ENCODE assay signal across 8 cellular contexts in genomic region chr11:18384157-18384641, GRCh38. TPM values are rescaled to one million over a fixed set of nuclear protein-coding genes. Genes with fewer than 3 reads are reported as not detected.
DNase-seq lines count a peak whose midpoint lies in the region; ATAC-seq and TF ChIP-seq lines count a peak whose summit lies in the region.

No MANE protein-coding gene starts in this region.

- no peaks in the 10 kb centered on the region for H3K9me3 ChIP-seq in HEK293 (ENCODE audit: control insufficient read depth, insufficient read depth, low read depth, low read length)
- no peaks in the 10 kb centered on the region for H3K9me3 ChIP-seq in adipocyte (ENCODE audit: control insufficient read depth, low read length)

- no peak for TF ChIP-seq CTCF in HEK293 (tag by site-specific recombination; IDR thresholded peaks at IDR 0.05)

- H3K9ac ChIP-seq in adipocyte (ENCODE audit: low read length), result peak overlapping the region; percentile 87

- CTCF ChIA-PET in activated CD4-positive, alpha-beta T cell treated with anti-CD3 and anti-CD28 coated beads for 36 hours (lab: Charles Lee), result interaction anchor here (0.9 to 2.7 kb wide), 8 partner anchors 8 to 269 kb away, joined by 3 to 32 read pairs (median 6); partner anchors contain the start of genes GTF2H1, HPS5 and LDHA
- CTCF ChIA-PET in HEK293 (lab: Yijun Ruan, JAX), result interaction anchor here (0.6 to 1.6 kb wide), 5 partner anchors 9 to 255 kb away, joined by 3 to 5 read pairs (median 4); no protein-coding TSS in a partner anchor

- H3K9me3 Mint-ChIP-seq in activated CD4-positive, alpha-beta T cell treated with anti-CD3 and anti-CD28 coated beads for 36 hours (ENCODE audit: low read depth), result no peaks in the 10 kb centered on the region

- POLR2A ChIA-PET in activated CD4-positive, alpha-beta T cell treated with anti-CD3 and anti-CD28 coated beads for 36 hours (lab: Charles Lee), result interaction anchor here (0.6 to 3.1 kb wide), 11 partner anchors 10 to 142 kb away, joined by 3 to 103 read pairs (median 4); partner anchors contain the start of genes GTF2H1, HPS5 and LDHA
- POLR2A ChIA-PET in HEK293 (lab: Yijun Ruan, JAX), result interaction anchor here (0.6 to 3.8 kb wide), 7 partner anchors 11 to 1628 kb away, joined by 3 to 86 read pairs (median 3); partner anchors contain the start of genes HPS5, LDHA and TSG101

- H3K36me3 ChIP-seq in HEK293 (ENCODE audit: control insufficient read depth in 2 of 2, insufficient read depth in 1 of 2, low read length in 2 of 2), result no peaks in the 10 kb centered on the region
- no peaks in the 10 kb centered on the region for H3K36me3 ChIP-seq in adipocyte (ENCODE audit: control insufficient read depth, insufficient read depth, low read length, severe bottlenecking)

- H3K27me3 Mint-ChIP-seq in activated CD4-positive, alpha-beta T cell treated with anti-CD3 and anti-CD28 coated beads for 36 hours, result no peaks in the 10 kb centered on the region

- H3K4me1 ChIP-seq in HEK293 (ENCODE audit: control insufficient read depth, insufficient read depth, low read length) (peaks cover 7% of the 10 kb centered on the region; the same call in 1 of the 2 replicates), adipocyte (ENCODE audit: control insufficient read depth, insufficient read depth, low read length) (peaks cover 27% of the 10 kb centered on the region)

- ATAC-seq in activated CD4-positive, alpha-beta T cell treated with anti-CD3 and anti-CD28 coated beads for 36 hours, result peak; percentile 23
- ATAC-seq in left cardiac atrium, result peak; percentile 76 to 81

- no peak overlapping the region for H3K4me3 ChIP-seq in HEK293 (ENCODE audit: low read depth, low read length)
- H3K4me3 ChIP-seq in adipocyte (ENCODE audit: low read length), result peak overlapping the region; percentile 51
- no peak overlapping the region for H3K4me3 ChIP-seq in skeletal muscle cell (ENCODE audit: low read depth, low read length)

- intact Hi-C loops in activated CD4-positive, alpha-beta T cell treated with anti-CD3 and anti-CD28 coated beads for 36 hours (cut with DNase I, micrococcal nuclease), result loop anchor here (1.0 to 5.0 kb wide), 3 partner anchors 10 to 1032 kb away; partner anchors contain the start of genes LDHA (in 2 of the 2), NCR3LG1 (in 1 of the 2) and TMEM86A (in 1 of the 2)
- intact Hi-C loops in left cardiac atrium (cut with DNase I), result loop anchor here in 1 of 2 donors (1.0 kb wide), 1 partner anchor 10 kb away; the partner anchor contains the start of gene LDHA

- no peaks in the 10 kb centered on the region for H3K27me3 ChIP-seq in adipocyte (replicated peaks; ENCODE audit: control insufficient read depth, insufficient read depth, low read length)

- H3K4me1 Mint-ChIP-seq in activated CD4-positive, alpha-beta T cell treated with anti-CD3 and anti-CD28 coated beads for 36 hours, result peaks cover 42% of the 10 kb centered on the region

- DNase-seq in activated CD4-positive, alpha-beta T cell treated with anti-CD3 and anti-CD28 coated beads for 36 hours, result no peak
- DNase-seq in activated CD4-positive, alpha-beta T cell treated with anti-CD3 and anti-CD28 coated beads for 4 hours, result no peak
- DNase-seq in M059J (ENCODE audit: low read depth) (peak; percentile 98), adipocyte (ENCODE audit: low read depth) (peak; percentile 87), left cardiac atrium (peak; percentile 66), skeletal muscle cell (ENCODE audit: low read depth) (peak; percentile 74), NCI-H1694 treated with DMSO at 0.1 percent for 48 hours (lab: John Stamatoyannopoulos, UW) (no peak)

- peak overlapping the region; percentile 98 for H3K27ac Mint-ChIP-seq in activated CD4-positive, alpha-beta T cell treated with anti-CD3 and anti-CD28 coated beads for 36 hours

- peak overlapping the region; percentile 63 for H3K27ac ChIP-seq in HEK293 (ENCODE audit: extremely low read depth, low read depth, low read length)

- H3K36me3 Mint-ChIP-seq in activated CD4-positive, alpha-beta T cell treated with anti-CD3 and anti-CD28 coated beads for 36 hours (ENCODE audit: low read depth), result no peaks in the 10 kb centered on the region

- H3K4me3 Mint-ChIP-seq in activated CD4-positive, alpha-beta T cell treated with anti-CD3 and anti-CD28 coated beads for 36 hours, result peak overlapping the region; percentile 59

TF ChIP-seq in HEK293, 187 proteins besides CTCF, POLR2A, EP300 and RAD21:
- TF ChIP-seq ZNF335 (tag by site-specific recombination; conservative IDR thresholded peaks at IDR 0.05), result 0 out of 2 replicates have a peak, but pooled peaks have one; percentile 25
- no peak for TF ChIP-seq ZNF48 (tag by site-specific recombination; IDR thresholded peaks at IDR 0.05)
- TF ChIP-seq ZIC2 (tag by site-specific recombination; IDR thresholded peaks at IDR 0.05), result no peak
- TF ChIP-seq ZBTB20 (tag by site-specific recombination; IDR thresholded peaks at IDR 0.05), result peak; percentile 8; the same call in 1 of the 2 replicates
- TF ChIP-seq ZNF394 (tag by site-specific recombination; IDR thresholded peaks at IDR 0.05; ENCODE audit: borderline replicate concordance), result peak; percentile 29; the same call in 1 of the 2 replicates
- no peak for TF ChIP-seq SP2 (tag by site-specific recombination; IDR thresholded peaks at IDR 0.05)
- peak; percentile 72 for TF ChIP-seq WT1 (tag by site-specific recombination; IDR thresholded peaks at IDR 0.05)
TF ChIP-seq in HEK293: peak in this region for 4.

RNA-seq across cellular contexts. Expression of gene LDHA, which starts 10.2 kb away (rescaled TPM):
- 1,000 to 10,000 TPM; 2,310 to 2,803 TPM for total RNA-seq in activated CD4-positive, alpha-beta T cell treated with anti-CD3 and anti-CD28 coated beads for 36 hours
- 1,651 and 2,272 TPM in 2 replicates for total RNA-seq in M059J (2014; rRNA removed; shearing (Covaris generic))
- 100 to 1,000 TPM; 297 to 586 TPM for total RNA-seq in left cardiac atrium

RNA-seq across cellular contexts. Expression of gene LDHC, which starts 27.9 kb away (rescaled TPM):
- not detected for total RNA-seq in activated CD4-positive, alpha-beta T cell treated with anti-CD3 and anti-CD28 coated beads for 36 hours
- not detected in 2 replicates for total RNA-seq in M059J (2014; rRNA removed; shearing (Covaris generic))
- not detected for total RNA-seq in left cardiac atrium

Comparison
In these comparisons a context has a peak if more than half of its experiments do, and no peak if none do; other contexts are left out.
1. DNase-seq: peak in M059J (single experiment), adipocyte (single experiment), left cardiac atrium (single experiment) and skeletal muscle cell (single experiment); none in activated CD4-positive, alpha-beta T cell treated with anti-CD3 and anti-CD28 coated beads for 36 hours (single experiment), activated CD4-positive, alpha-beta T cell treated with anti-CD3 and anti-CD28 coated beads for 4 hours (0 of 2) and NCI-H1694 treated with DMSO at 0.1 percent for 48 hours (single experiment).